In genomic region chr9:125861405-125862063, GRCh38 we compare ENCODE assay signal across 19 cellular contexts.
DNase-seq lines count a peak whose midpoint lies in the region; TF ChIP-seq lines count a peak whose summit lies in the region.
"Had no signal": no experiment of that assay in that cellular context is flagged by ENCODE, and none has a peak within 500 bp of the region (broad histone marks: within the 10 kb centered on the region; RNA-seq: fewer than 3 reads in every experiment).

No MANE protein-coding gene starts in this region.

- H3K4me3 ChIP-seq in epithelial cell of esophagus (ENCODE audit: low read length): no peak overlapping the region

- peaks cover 1% of the 10 kb centered on the region; the same call in 1 of the 2 replicates for H3K27me3 Mint-ChIP-seq in HFFc6 (ENCODE audit: insufficient read depth)
- H3K27me3 Mint-ChIP-seq: B cell; CD4-positive, CD25-positive, alpha-beta regulatory T cell had no signal

- H3K36me3 Mint-ChIP-seq in HFFc6 (ENCODE audit: low read depth): peaks cover 29% of the 10 kb centered on the region

- H3K4me3 Mint-ChIP-seq in HFFc6: no peak overlapping the region
- H3K4me3 Mint-ChIP-seq: B cell; CD4-positive, CD25-positive, alpha-beta regulatory T cell; H9 had no signal

- H3K4me1 Mint-ChIP-seq in HFFc6 (ENCODE audit: low read depth): peaks cover 60% of the 10 kb centered on the region

- TF ChIP-seq CTCF in HFFc6 (IDR thresholded peaks at IDR 0.05): no peak
- TF ChIP-seq CTCF in epithelial cell of esophagus (IDR thresholded peaks at IDR 0.05; ENCODE audit: insufficient read depth, low read depth, low read length, missing control alignments): no peak

- peaks cover 8% of the 10 kb centered on the region; the same call in 1 of the 2 replicates for H3K9me3 Mint-ChIP-seq in HFFc6

- peak; percentile 44 for DNase-seq in EL
- DNase-seq in HFFc6: no peak
- DNase-seq in epithelial cell of esophagus (ENCODE audit: low read depth): peak; percentile 34
- peak; percentile 44 for DNase-seq in iris pigment epithelial cell (ENCODE audit: low read depth)
- no peak for DNase-seq in NCI-H187 (lab: John Stamatoyannopoulos, UW)
- no peak for DNase-seq in putamen (ENCODE audit: low spot score)
- no peak for DNase-seq in DMS153 (lab: John Stamatoyannopoulos, UW)
- DNase-seq in OCI-M2 (lab: John Stamatoyannopoulos, UW; ENCODE audit: unreplicated experiment): no peak
- DNase-seq: ACHN; CD4-positive, CD25-positive, alpha-beta regulatory T cell; DND-41; H9; NCI-H1417 treated with DMSO at 0.1 percent for 48 hours; NCI-H2029; NCI-H2171; NCI-H446 treated with DMSO at 0.1 percent for 48 hours; NK-92 treated with Interleukin-12 subunit alpha and Interleukin-12 subunit beta, amount 100 ng/mL, for 24 hours; OCI-M1 had no signal

- H3K27ac Mint-ChIP-seq in HFFc6: peak overlapping the region; percentile 48
- H3K27ac Mint-ChIP-seq: B cell; CD4-positive, CD25-positive, alpha-beta regulatory T cell had no signal

Comparison
In these comparisons a context has a peak if more than half of its experiments do, and no peak if none do; other contexts are left out.
1. DNase-seq: peak in EL (single experiment), epithelial cell of esophagus (single experiment) and iris pigment epithelial cell (single experiment); none in HFFc6 (single experiment), NCI-H187 (0 of 2), putamen (single experiment), DMS153 (single experiment) and OCI-M2 (single experiment).